18 cellular contexts compared by ENCODE assay signal in the genomic region with DNA sequence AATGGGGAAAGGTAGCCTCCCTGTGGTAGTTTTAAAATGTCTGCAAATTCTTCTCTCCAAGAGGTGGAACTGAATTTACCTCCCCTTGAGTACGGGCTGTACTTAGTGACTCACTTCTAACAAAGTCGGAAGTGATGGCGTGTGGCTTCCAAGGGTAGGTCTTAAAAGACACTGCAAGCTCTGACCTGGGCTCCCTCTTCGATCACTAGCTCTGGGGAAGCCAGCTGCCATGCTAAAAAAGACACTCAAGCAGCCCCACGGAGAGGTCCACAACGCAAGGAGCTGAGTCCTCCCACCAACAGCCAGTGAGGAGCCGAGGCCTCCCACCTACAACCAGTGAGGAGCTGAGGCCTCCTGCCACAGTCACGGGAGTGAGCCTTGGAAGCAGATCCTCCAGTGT.
"Had no signal": no experiment of that assay in that cellular context is flagged by ENCODE, and none has a peak within 500 bp of the region (broad histone marks: within the 10 kb centered on the region; RNA-seq: fewer than 3 reads in every experiment).

No MANE protein-coding gene starts in this region.

- DNase-seq: activated CD4-positive, alpha-beta T cell treated with anti-CD3 and anti-CD28 coated beads, Interleukin-2, amount 50 U/mL, for 4 hours; activated naive CD4-positive, alpha-beta T cell treated with anti-CD3 and anti-CD28 coated beads for 36 hours; activated T-cell treated with anti-CD3 and anti-CD28 coated beads for 4 hours; anterior cingulate cortex; cerebellar nuclear complex; effector memory CD8-positive, alpha-beta T cell; foreskin keratinocyte; glutamatergic neuron; hippocampal formation; left lung; stimulated activated CD4-positive, alpha-beta T cell treated with anti-CD3 and anti-CD28 coated beads, Interleukin-4, amount 100 ng/mL, for 1 hour; stomach; SW 1271; T-helper 2 cell had no signal

- H3K4me1 ChIP-seq: foreskin keratinocyte had no signal

- H3K36me3 ChIP-seq: left lung, stomach had no signal

- H3K36me3 Mint-ChIP-seq: stimulated activated effector memory CD8-positive, alpha-beta T cell treated with anti-CD3 and anti-CD28 coated beads, Interleukin-12 subunit alpha, Interleukin-12 subunit beta, amount 100 ng/mL, for 72 hours had no signal

- H3K4me3 Mint-ChIP-seq: activated naive CD4-positive, alpha-beta T cell treated with anti-CD3 and anti-CD28 coated beads for 36 hours; activated T-helper 17 cell treated with anti-CD3 and anti-CD28 coated beads, Interleukin-2, amount 50 U/mL, for 72 hours; effector memory CD8-positive, alpha-beta T cell; neural crest cell; stimulated activated effector memory CD8-positive, alpha-beta T cell treated with anti-CD3 and anti-CD28 coated beads, Interleukin-12 subunit alpha, Interleukin-12 subunit beta, amount 100 ng/mL, for 72 hours had no signal

- ATAC-seq: activated T-helper 17 cell treated with anti-CD3 and anti-CD28 coated beads, Interleukin-2, amount 50 U/mL, for 72 hours; effector memory CD8-positive, alpha-beta T cell; foreskin keratinocyte; left lung; stimulated activated effector memory CD8-positive, alpha-beta T cell treated with anti-CD3 and anti-CD28 coated beads, Interleukin-12 subunit alpha, Interleukin-12 subunit beta, amount 100 ng/mL, for 72 hours had no signal

- H3K9me3 Mint-ChIP-seq: activated naive CD4-positive, alpha-beta T cell treated with anti-CD3 and anti-CD28 coated beads for 36 hours; activated T-helper 17 cell treated with anti-CD3 and anti-CD28 coated beads, Interleukin-2, amount 50 U/mL, for 72 hours; effector memory CD8-positive, alpha-beta T cell; neural crest cell; stimulated activated effector memory CD8-positive, alpha-beta T cell treated with anti-CD3 and anti-CD28 coated beads, Interleukin-12 subunit alpha, Interleukin-12 subunit beta, amount 100 ng/mL, for 72 hours had no signal

- H3K4me1 Mint-ChIP-seq: activated T-helper 17 cell treated with anti-CD3 and anti-CD28 coated beads, Interleukin-2, amount 50 U/mL, for 72 hours; stimulated activated effector memory CD8-positive, alpha-beta T cell treated with anti-CD3 and anti-CD28 coated beads, Interleukin-12 subunit alpha, Interleukin-12 subunit beta, amount 100 ng/mL, for 72 hours had no signal

- H3K4me3 ChIP-seq: left lung, stomach had no signal

- H3K27me3 Mint-ChIP-seq: activated T-helper 17 cell treated with anti-CD3 and anti-CD28 coated beads, Interleukin-2, amount 50 U/mL, for 72 hours had no signal

- H3K27ac ChIP-seq: foreskin keratinocyte, left lung, stomach had no signal

- H3K27me3 ChIP-seq: foreskin keratinocyte, left lung, stomach had no signal

- H3K27ac Mint-ChIP-seq: activated naive CD4-positive, alpha-beta T cell treated with anti-CD3 and anti-CD28 coated beads for 36 hours; activated T-helper 17 cell treated with anti-CD3 and anti-CD28 coated beads, Interleukin-2, amount 50 U/mL, for 72 hours; effector memory CD8-positive, alpha-beta T cell; progenitor cell of endocrine pancreas; stimulated activated effector memory CD8-positive, alpha-beta T cell treated with anti-CD3 and anti-CD28 coated beads, Interleukin-12 subunit alpha, Interleukin-12 subunit beta, amount 100 ng/mL, for 72 hours had no signal

- H3K9me3 ChIP-seq: left lung, stomach had no signal
